8 cellular contexts compared by ENCODE assay signal in the genomic region with DNA sequence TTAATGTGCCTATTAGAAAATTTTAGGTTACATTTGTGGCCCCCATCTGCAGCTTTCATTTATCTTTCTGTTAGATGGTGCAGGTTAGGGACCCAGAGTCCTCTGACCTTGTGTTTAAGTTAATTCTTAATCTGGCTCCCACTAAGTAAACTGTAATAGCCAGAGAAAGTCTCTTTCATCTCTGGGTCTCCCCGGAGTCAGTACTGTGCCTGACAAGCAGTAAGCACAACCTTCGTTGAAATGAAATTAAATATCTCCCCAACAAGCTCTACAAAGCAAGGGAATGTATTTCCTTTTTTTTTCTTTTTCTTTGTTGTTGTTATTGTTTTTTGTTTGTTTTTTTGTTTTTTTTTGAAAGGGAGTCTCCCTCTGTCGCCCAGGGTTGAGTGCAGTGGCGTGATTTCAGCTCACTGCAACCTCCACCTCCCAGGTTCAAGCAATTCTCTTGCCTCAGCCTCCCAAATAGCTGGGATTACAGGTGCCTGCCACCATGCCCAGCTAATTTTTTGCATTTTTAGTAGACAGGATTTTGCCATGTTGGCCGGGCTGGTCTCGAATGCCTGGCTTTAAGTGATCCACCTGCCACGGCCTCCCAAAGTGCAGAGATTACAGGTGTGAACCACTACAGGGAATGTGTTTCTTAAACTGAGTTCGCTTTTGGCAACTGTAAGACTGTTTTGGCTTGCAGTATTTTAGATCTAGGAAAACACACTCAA.
A peak's percentile ranks its signal among the peaks of the same experiment; 100 is the strongest.
DNase-seq lines count a peak whose midpoint lies in the region; ATAC-seq and TF ChIP-seq lines count a peak whose summit lies in the region.

No MANE protein-coding gene starts in this region.

- POLR2A ChIA-PET in Panc1 (lab: Charles Lee) = no interaction called here

- peaks cover 8% of the 10 kb centered on the region for H3K4me1 ChIP-seq in Panc1 (ENCODE audit: control insufficient read depth, insufficient read depth, low read length)

- no TSS peak for BruUV-seq in Panc1 (replicated peaks; lab: Mats Ljungman, UMichigan)

- DNase-seq in Panc1 (ENCODE audit: low read depth, low spot score) = no peak
- DNase-seq in immature natural killer cell = no peak
- no peak for DNase-seq in stimulated activated effector memory CD8-positive, alpha-beta T cell treated with anti-CD3 and anti-CD28 coated beads, Interleukin-12 subunit alpha, Interleukin-12 subunit beta, amount 100 ng/mL, for 72 hours (ENCODE audit: low spot score in 2 of 2)
- DNase-seq in NCI-H2227 (lab: John Stamatoyannopoulos, UW; ENCODE audit: unreplicated experiment) = no peak
- no peak for DNase-seq in T-helper 2 cell treated with Interferon-gamma antibody and Interleukin-4, amounts not matched to agents 5 μg/mL and 100 μg/mL, for 36 hours (ENCODE audit: low spot score)
- DNase-seq in cerebellar cortex (ENCODE audit: low spot score) = no peak

- in situ Hi-C loops in Panc1 (cut with HindIII; ENCODE audit: low pct_unique_long_range_greater_than_20kb, low sequenced_read_pairs) = no loop called here

- H3K27ac Mint-ChIP-seq in immature natural killer cell = peak overlapping the region in 3 of 6 donors; percentile 39 to 82 (median 39)
- H3K27ac Mint-ChIP-seq in stimulated activated effector memory CD8-positive, alpha-beta T cell treated with anti-CD3 and anti-CD28 coated beads, Interleukin-12 subunit alpha, Interleukin-12 subunit beta, amount 100 ng/mL, for 72 hours = peak overlapping the region; percentile 83
- H3K27ac Mint-ChIP-seq in T-helper 2 cell treated with Interferon-gamma antibody and Interleukin-4, amounts not matched to agents 5 μg/mL and 100 μg/mL, for 36 hours = no peak overlapping the region

- no peaks in the 10 kb centered on the region for H3K9me3 ChIP-seq in Panc1 (ENCODE audit: control insufficient read depth, insufficient read depth, low read depth, low read length)

- H3K36me3 ChIP-seq in Panc1 (ENCODE audit: control insufficient read depth, insufficient read depth, low read length) = no peaks in the 10 kb centered on the region

- H3K36me3 Mint-ChIP-seq in immature natural killer cell = no peaks in the 10 kb centered on the region
- peaks cover 13% of the 10 kb centered on the region for H3K36me3 Mint-ChIP-seq in stimulated activated effector memory CD8-positive, alpha-beta T cell treated with anti-CD3 and anti-CD28 coated beads, Interleukin-12 subunit alpha, Interleukin-12 subunit beta, amount 100 ng/mL, for 72 hours
- no peaks in the 10 kb centered on the region for H3K36me3 Mint-ChIP-seq in T-helper 2 cell treated with Interferon-gamma antibody and Interleukin-4, amounts not matched to agents 5 μg/mL and 100 μg/mL, for 36 hours (ENCODE audit: low read depth)

- peak overlapping the region in 4 of 5 donors; percentile 8 to 54 (median 40) for H3K4me3 Mint-ChIP-seq in immature natural killer cell
- peak overlapping the region; percentile 67 for H3K4me3 Mint-ChIP-seq in stimulated activated effector memory CD8-positive, alpha-beta T cell treated with anti-CD3 and anti-CD28 coated beads, Interleukin-12 subunit alpha, Interleukin-12 subunit beta, amount 100 ng/mL, for 72 hours
- H3K4me3 Mint-ChIP-seq in T-helper 2 cell treated with Interferon-gamma antibody and Interleukin-4, amounts not matched to agents 5 μg/mL and 100 μg/mL, for 36 hours = no peak overlapping the region

- TF ChIP-seq CTCF in Panc1 (IDR thresholded peaks at IDR 0.05) = no peak

- intact Hi-C loops in Panc1 (cut with micrococcal nuclease; ENCODE audit: unreplicated experiment) = loop anchor here (5.0 kb wide), 1 partner anchor 246 kb away; the partner anchor contains the start of genes AIDA and BROX

- H3K27me3 ChIP-seq in Panc1 (ENCODE audit: control insufficient read depth, insufficient read depth, low read length) = no peaks in the 10 kb centered on the region

- H3K4me1 Mint-ChIP-seq in immature natural killer cell = peaks cover 12 to 28% of the 10 kb centered on the region in 2 donors
- H3K4me1 Mint-ChIP-seq in stimulated activated effector memory CD8-positive, alpha-beta T cell treated with anti-CD3 and anti-CD28 coated beads, Interleukin-12 subunit alpha, Interleukin-12 subunit beta, amount 100 ng/mL, for 72 hours = peaks cover 7% of the 10 kb centered on the region
- H3K4me1 Mint-ChIP-seq in T-helper 2 cell treated with Interferon-gamma antibody and Interleukin-4, amounts not matched to agents 5 μg/mL and 100 μg/mL, for 36 hours (ENCODE audit: low read depth) = peaks cover 10% of the 10 kb centered on the region

- ATAC-seq in GM18907 (IDR thresholded peaks at IDR 0.05; ENCODE audit: unreplicated experiment) (peak; percentile 26), Panc1 (no peak), GM19455 (IDR thresholded peaks at IDR 0.05; ENCODE audit: unreplicated experiment) (no peak)
- no peak for ATAC-seq in stimulated activated effector memory CD8-positive, alpha-beta T cell treated with anti-CD3 and anti-CD28 coated beads, Interleukin-12 subunit alpha, Interleukin-12 subunit beta, amount 100 ng/mL, for 72 hours

- H3K4me3 ChIP-seq in Panc1 (ENCODE audit: low read depth in 2 of 2, low read length in 2 of 2) = no peak overlapping the region; a peak in 1 of 4 replicates

- H3K27ac ChIP-seq in Panc1 (ENCODE audit: low read length) = peak overlapping the region; percentile 99

- H3K9me3 Mint-ChIP-seq in immature natural killer cell = no peaks in the 10 kb centered on the region
- no peaks in the 10 kb centered on the region for H3K9me3 Mint-ChIP-seq in stimulated activated effector memory CD8-positive, alpha-beta T cell treated with anti-CD3 and anti-CD28 coated beads, Interleukin-12 subunit alpha, Interleukin-12 subunit beta, amount 100 ng/mL, for 72 hours
- H3K9me3 Mint-ChIP-seq in T-helper 2 cell treated with Interferon-gamma antibody and Interleukin-4, amounts not matched to agents 5 μg/mL and 100 μg/mL, for 36 hours = no peaks in the 10 kb centered on the region

- H3K27me3 Mint-ChIP-seq in immature natural killer cell (ENCODE audit: low read depth in 3 of 3) = peaks cover 7 to 17% (median 14%) of the 10 kb centered on the region in 3 donors
- peaks cover 14% of the 10 kb centered on the region for H3K27me3 Mint-ChIP-seq in T-helper 2 cell treated with Interferon-gamma antibody and Interleukin-4, amounts not matched to agents 5 μg/mL and 100 μg/mL, for 36 hours (ENCODE audit: low read depth)

- CTCF ChIA-PET in Panc1 (lab: Charles Lee) = interaction anchor here (0.6 to 1.9 kb wide), 2 partner anchors 167 to 1587 kb away, joined by 3 to 34 read pairs; partner anchors contain the start of gene HLX
